8 cellular contexts compared by ENCODE assay signal in genomic region chr20:44884907-44885391, GRCh38. TPM values are rescaled to one million over a fixed set of nuclear protein-coding genes. Genes with fewer than 3 reads are reported as not detected.
DNase-seq lines count a peak whose midpoint lies in the region; ATAC-seq and TF ChIP-seq lines count a peak whose summit lies in the region.

No MANE protein-coding gene starts in this region.

- peak overlapping the region; percentile 89 for H3K27ac ChIP-seq in GM23338 (ENCODE audit: low read depth)
- H3K27ac ChIP-seq in right cardiac atrium (ENCODE audit: low read length), result peak overlapping the region; percentile 80
- H3K27ac ChIP-seq in spleen, result peak overlapping the region; percentile 96 to 100 (median 99)

- TF ChIP-seq CTCF in GM23338 (conservative IDR thresholded peaks at IDR 0.05; ENCODE audit: low read depth in 2 of 2) (no peak), WI38 (IDR thresholded peaks at IDR 0.05; ENCODE audit: low read depth, low read length) (no peak), spleen (IDR thresholded peaks at IDR 0.05 in 8 of 11, conservative IDR thresholded peaks at IDR 0.05 in 3 of 11) (no peak)

- H3K27me3 ChIP-seq in GM23338 (ENCODE audit: insufficient read depth) (no peaks in the 10 kb centered on the region), right cardiac atrium (ENCODE audit: control insufficient read depth, insufficient read depth) (no peaks in the 10 kb centered on the region), spleen (replicated peaks in 1 of 7) (no peaks in the 10 kb centered on the region)

- peaks cover 38% of the 10 kb centered on the region for H4K20me1 ChIP-seq in GM23338 (replicated peaks; ENCODE audit: insufficient read depth)

- DNase-seq in GM23338 (ENCODE audit: low spot score) (no peak), right cardiac atrium (no peak), spleen (no peak), AG20443 (ENCODE audit: low spot score) (no peak), left colon (no peak)
- no peak for DNase-seq in effector CD4-positive, alpha-beta T cell

- H3K4me3 ChIP-seq in GM23338, result peak overlapping the region; percentile 99
- peak overlapping the region; percentile 100 for H3K4me3 ChIP-seq in WI38 (ENCODE audit: low read depth, low read length)
- peak overlapping the region; percentile 67 for H3K4me3 ChIP-seq in right cardiac atrium (ENCODE audit: low read length)
- H3K4me3 ChIP-seq in spleen, result peak overlapping the region; percentile 75 to 99 (median 80)

- H3K4me1 ChIP-seq in GM23338 (ENCODE audit: insufficient read depth) (peaks cover 31% of the 10 kb centered on the region), right cardiac atrium (ENCODE audit: control insufficient read depth, insufficient read depth, low read length) (peaks cover 9% of the 10 kb centered on the region), spleen (peaks cover 34 to 55% (median 47%) of the 10 kb centered on the region in 6 donors)

- H3K36me3 ChIP-seq in GM23338 (ENCODE audit: insufficient read depth) (no peaks in the 10 kb centered on the region; the same call in 1 of the 2 replicates), spleen (peaks cover 0 to 9% (median 0%) of the 10 kb centered on the region in 6 donors)

- ATAC-seq in GM23338 (peak; percentile 4), right cardiac atrium (peak in 1 of 2 donors; percentile 1), GM21447 (IDR thresholded peaks at IDR 0.05; ENCODE audit: unreplicated experiment) (no peak), left colon (no peak)

- peaks cover 10% of the 10 kb centered on the region for H3K27me3 Mint-ChIP-seq in GM23338 (ENCODE audit: insufficient read depth, low read depth, poor library complexity)

- peak overlapping the region; percentile 77 for H2AFZ ChIP-seq in GM23338

- peaks cover 24% of the 10 kb centered on the region; the same call in 2 of the 3 replicates for H3K36me3 Mint-ChIP-seq in GM23338 (ENCODE audit: low read depth)

- H3K9me3 ChIP-seq in right cardiac atrium (ENCODE audit: control insufficient read depth, low read length) (no peaks in the 10 kb centered on the region), spleen (no peaks in the 10 kb centered on the region)

- no peaks in the 10 kb centered on the region for H3K9me3 Mint-ChIP-seq in GM23338

- no peaks in the 10 kb centered on the region for H3K9me2 ChIP-seq in GM23338 (ENCODE audit: insufficient read depth)

- TF ChIP-seq POLR2A in spleen (IDR thresholded peaks at IDR 0.05), result no peak

- H3K4me1 Mint-ChIP-seq in GM23338, result peaks cover 35% of the 10 kb centered on the region

- H3K79me2 ChIP-seq in GM23338 (replicated peaks; ENCODE audit: insufficient read depth), result peaks cover 44% of the 10 kb centered on the region

- WGBS in right cardiac atrium, result 2% methylated on average over 14 of the region's 14 CpGs
- 7 to 11% (median 8%) methylated on average over 14 of the region's 14 CpGs for WGBS in spleen, 5 donors

- H3K4me3 Mint-ChIP-seq in GM23338, result peak overlapping the region; percentile 99

- H3K27ac Mint-ChIP-seq in GM23338, result peak overlapping the region; percentile 87

- no peaks in the 10 kb centered on the region; the same call in 1 of the 2 replicates for H3F3A ChIP-seq in GM23338 (replicated peaks; ENCODE audit: low read depth)

- H3K4me2 ChIP-seq in GM23338, result peak overlapping the region; percentile 79

- intact Hi-C loops in right cardiac atrium (cut with DNase I), result no loop called here
- intact Hi-C loops in spleen (cut with DNase I; ENCODE audit: low total_unique reads), result no loop called here
- intact Hi-C loops in left colon (cut with DNase I, micrococcal nuclease), result no loop called here

TF ChIP-seq in GM23338, 12 proteins besides CTCF, POLR2A, EP300 and RAD21:
- TF ChIP-seq POLR2AphosphoS5 (IDR thresholded peaks at IDR 0.05; ENCODE audit: low read depth), result peak; percentile 56; the same call in 1 of the 2 replicates
- no peak for TF ChIP-seq ETS1 (IDR thresholded peaks at IDR 0.05)

RNA-seq across cellular contexts. Expression of gene YWHAB, which starts 0.6 kb away (rescaled TPM):
- total RNA-seq in GM23338 (2014; rRNA removed; shearing (Covaris generic)), result 120 and 121 TPM in 2 replicates
- polyA plus RNA-seq in GM23338 (2016; fragmentation: Nextera tagmentation; extraction: Ambion mirVana) (454 and 519 TPM in 2 replicates), right cardiac atrium (53.4 TPM), spleen (100 to 1,000 TPM in 1 of 3 donors, 10 to 100 TPM in 2; 85.8 to 107 (median 96.7) TPM)
- total RNA-seq in right cardiac atrium (100 to 1,000 TPM in 3 of 4 donors, 10 to 100 TPM in 1; 87.8 to 121 (median 111) TPM), spleen (100 to 1,000 TPM; 147 to 237 (median 210) TPM), left colon (100 to 1,000 TPM; 250 to 271 TPM)

RNA-seq across cellular contexts. Expression of gene PABPC1L, which starts 24.9 kb away (rescaled TPM):
- total RNA-seq in GM23338 (2014; rRNA removed; shearing (Covaris generic)), result 44.8 and 49.1 TPM in 2 replicates
- 36.0 and 44.4 TPM in 2 replicates for polyA plus RNA-seq in GM23338 (2016; fragmentation: Nextera tagmentation; extraction: Ambion mirVana)
- total RNA-seq in right cardiac atrium, result 1 to 10 TPM; 3.6 to 5.3 (median 4.1) TPM
- polyA plus RNA-seq in right cardiac atrium, result 3.3 TPM
- 10 to 100 TPM; 27.0 to 51.6 (median 34.2) TPM for total RNA-seq in spleen
- 10 to 100 TPM; 31.9 to 61.4 (median 32.8) TPM for polyA plus RNA-seq in spleen
- 10 to 100 TPM; 13.2 to 19.8 TPM for total RNA-seq in left colon
